9 cellular contexts compared by ENCODE assay signal in genomic region chr15:59296181-59296617, GRCh38.
DNase-seq lines count a peak whose midpoint lies in the region; ATAC-seq and TF ChIP-seq lines count a peak whose summit lies in the region.
"Had no signal": no experiment of that assay in that cellular context is flagged by ENCODE, and none has a peak within 500 bp of the region (broad histone marks: within the 10 kb centered on the region; RNA-seq: fewer than 3 reads in every experiment).

No MANE protein-coding gene starts in this region.

- no peak overlapping the region for H3K4me3 Mint-ChIP-seq in activated CD4-positive, alpha-beta memory T cell treated with anti-CD3 and anti-CD28 coated beads for 36 hours

- DNase-seq in BJ (ENCODE audit: low read depth) (peak; percentile 83), OCI-LY7 (ENCODE audit: low spot score) (no peak), epithelial cell of esophagus (ENCODE audit: low read depth) (peak; percentile 36), non-pigmented ciliary epithelial cell (ENCODE audit: low read depth) (peak; percentile 79), DMS53 treated with DMSO at 0.1 percent for 48 hours (lab: John Stamatoyannopoulos, UW; ENCODE audit: unreplicated experiment) (no peak)
- no peak for DNase-seq in activated CD4-positive, alpha-beta memory T cell treated with anti-CD3 and anti-CD28 coated beads for 36 hours
- DNase-seq: effector CD8-positive, alpha-beta T cell had no signal

- no peaks in the 10 kb centered on the region for H3K9me3 Mint-ChIP-seq in activated CD4-positive, alpha-beta memory T cell treated with anti-CD3 and anti-CD28 coated beads for 36 hours

- BruUV-seq in OCI-LY7 (replicated peaks; lab: Mats Ljungman, UMichigan), result no TSS peak

- peaks cover 4% of the 10 kb centered on the region for H3K27me3 Mint-ChIP-seq in activated CD4-positive, alpha-beta memory T cell treated with anti-CD3 and anti-CD28 coated beads for 36 hours

- no peak for ATAC-seq in esophagus mucosa
- ATAC-seq in GM21360 (IDR thresholded peaks at IDR 0.05; ENCODE audit: unreplicated experiment), result no peak

- no peaks in the 10 kb centered on the region for H3K79me2 ChIP-seq in OCI-LY7 (ENCODE audit: insufficient read depth, low read depth, low read length)

- H3K27ac Mint-ChIP-seq in activated CD4-positive, alpha-beta memory T cell treated with anti-CD3 and anti-CD28 coated beads for 36 hours, result no peak overlapping the region

- H3K27me3 ChIP-seq in BJ (ENCODE audit: control insufficient read depth, insufficient read depth, low read length), result no peaks in the 10 kb centered on the region

- intact Hi-C loops in OCI-LY7 (cut with micrococcal nuclease; ENCODE audit: unreplicated experiment), result no loop called here
- intact Hi-C loops in activated CD4-positive, alpha-beta memory T cell treated with anti-CD3 and anti-CD28 coated beads for 36 hours (cut with micrococcal nuclease), result no loop called here

- no peaks in the 10 kb centered on the region for H3K9me2 ChIP-seq in OCI-LY7 (ENCODE audit: insufficient read depth, low read length)

- no peaks in the 10 kb centered on the region for H4K20me1 ChIP-seq in OCI-LY7 (ENCODE audit: insufficient read depth, low read length)

- no peak overlapping the region for H3K4me2 ChIP-seq in OCI-LY7 (ENCODE audit: low read length)

- H3K36me3 ChIP-seq in BJ (ENCODE audit: control insufficient read depth, insufficient read depth, low read length), result no peaks in the 10 kb centered on the region
- no peaks in the 10 kb centered on the region for H3K36me3 ChIP-seq in OCI-LY7 (ENCODE audit: insufficient read depth, low read length)

- H3K36me3 Mint-ChIP-seq in activated CD4-positive, alpha-beta memory T cell treated with anti-CD3 and anti-CD28 coated beads for 36 hours, result no peaks in the 10 kb centered on the region

- peak overlapping the region; percentile 28 for H2AFZ ChIP-seq in OCI-LY7 (ENCODE audit: low read length)

- POLR2A ChIA-PET in BJ (lab: Charles Lee), result interaction anchor here (0.6 kb wide), 1 partner anchor 166 kb away, joined by 3 read pairs; no protein-coding TSS in a partner anchor
- POLR2A ChIA-PET in OCI-LY7 (lab: Charles Lee), result interaction anchor here (0.6 kb wide), 1 partner anchor 11 kb away, joined by 3 read pairs; no protein-coding TSS in a partner anchor
- POLR2A ChIA-PET in activated CD4-positive, alpha-beta memory T cell treated with anti-CD3 and anti-CD28 coated beads for 36 hours (lab: Charles Lee), result no interaction called here

- H3K4me1 Mint-ChIP-seq in activated CD4-positive, alpha-beta memory T cell treated with anti-CD3 and anti-CD28 coated beads for 36 hours (ENCODE audit: low read depth), result peaks cover 34% of the 10 kb centered on the region

- no peaks in the 10 kb centered on the region for H3K9me3 ChIP-seq in OCI-LY7 (ENCODE audit: low read length)

- H3K4me1 ChIP-seq in OCI-LY7 (ENCODE audit: insufficient read depth, low read length, poor library complexity, severe bottlenecking), result peaks cover 32% of the 10 kb centered on the region

- H3K4me3 ChIP-seq in BJ (ENCODE audit: low read depth, low read length), result no peak overlapping the region
- no peak overlapping the region for H3K4me3 ChIP-seq in OCI-LY7 (ENCODE audit: low read depth, low read length, poor library complexity, severe bottlenecking)
- no peak overlapping the region for H3K4me3 ChIP-seq in epithelial cell of esophagus (ENCODE audit: low read length)

- no peak overlapping the region for H3K27ac ChIP-seq in OCI-LY7 (ENCODE audit: low read depth, low read length, poor library complexity, severe bottlenecking)

- CTCF ChIA-PET in BJ (lab: Yijun Ruan, JAX) (interaction anchor here (0.6 to 1.0 kb wide), 2 partner anchors 10 to 49 kb away, joined by 3 read pairs; no protein-coding TSS in a partner anchor), OCI-LY7 (lab: Charles Lee; ENCODE audit: unreplicated experiment) (no interaction called here)
- CTCF ChIA-PET in activated CD4-positive, alpha-beta memory T cell treated with anti-CD3 and anti-CD28 coated beads for 36 hours (lab: Charles Lee), result no interaction called here

- no peak for TF ChIP-seq CTCF in BJ (IDR thresholded peaks at IDR 0.05; ENCODE audit: insufficient read depth, low read depth, low read length)
- no peak for TF ChIP-seq CTCF in OCI-LY7 (conservative IDR thresholded peaks at IDR 0.05; ENCODE audit: low read length)
- no peak for TF ChIP-seq CTCF in epithelial cell of esophagus (IDR thresholded peaks at IDR 0.05; ENCODE audit: insufficient read depth, low read depth, low read length, missing control alignments)

Comparison
In these comparisons a context has a peak if more than half of its experiments do, and no peak if none do; other contexts are left out.
1. DNase-seq: peak in BJ (single experiment), epithelial cell of esophagus (single experiment) and non-pigmented ciliary epithelial cell (single experiment); none in OCI-LY7 (single experiment), DMS53 treated with DMSO at 0.1 percent for 48 hours (single experiment) and activated CD4-positive, alpha-beta memory T cell treated with anti-CD3 and anti-CD28 coated beads for 36 hours (single experiment).